Comparison of ENCODE assay signal across 1 cellular context in the genomic region with DNA sequence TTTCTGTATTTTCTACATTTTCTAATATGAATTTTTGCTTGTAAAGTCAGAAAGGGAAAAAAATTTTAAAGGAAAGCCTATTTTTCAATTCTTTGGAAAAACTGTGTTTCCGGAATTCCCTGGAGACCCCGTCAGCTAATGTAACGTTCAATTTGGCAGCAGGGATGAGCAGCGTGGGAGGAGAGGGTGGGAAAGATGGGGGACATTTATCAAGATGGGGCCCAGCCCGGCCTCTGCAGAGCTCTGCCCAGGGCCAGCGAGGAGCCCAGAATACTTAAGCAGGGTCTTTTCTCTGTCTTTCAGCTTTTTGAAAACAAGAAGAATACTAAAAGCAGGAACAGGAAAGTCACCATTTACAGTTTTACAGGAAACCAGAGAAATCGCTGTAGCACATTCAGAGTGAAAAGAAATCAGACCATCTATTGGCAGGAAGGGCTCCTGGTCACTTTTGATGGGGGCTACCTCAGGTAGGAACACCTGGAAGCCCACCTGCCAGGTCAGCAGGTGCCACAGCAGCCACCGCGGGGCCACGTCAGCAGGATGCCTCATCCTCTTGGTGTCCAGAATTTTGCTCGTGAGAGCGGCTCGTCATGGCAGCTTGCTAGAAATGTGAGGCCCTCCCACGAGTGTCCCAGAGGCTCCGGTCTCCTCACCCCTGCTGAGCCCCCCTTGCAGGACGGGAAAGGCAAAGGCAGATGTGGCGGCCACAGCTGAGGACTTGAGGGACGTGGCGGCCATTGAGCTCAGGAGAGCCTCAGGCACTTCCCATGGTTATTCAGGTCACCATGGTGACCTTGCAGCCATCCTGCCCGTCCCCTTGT.
TF ChIP-seq lines count a peak whose summit lies in the region.

No MANE protein-coding gene starts in this region.

TF ChIP-seq in HepG2, 621 proteins besides CTCF, POLR2A, EP300 and RAD21:
- TF ChIP-seq, protein P1, sequence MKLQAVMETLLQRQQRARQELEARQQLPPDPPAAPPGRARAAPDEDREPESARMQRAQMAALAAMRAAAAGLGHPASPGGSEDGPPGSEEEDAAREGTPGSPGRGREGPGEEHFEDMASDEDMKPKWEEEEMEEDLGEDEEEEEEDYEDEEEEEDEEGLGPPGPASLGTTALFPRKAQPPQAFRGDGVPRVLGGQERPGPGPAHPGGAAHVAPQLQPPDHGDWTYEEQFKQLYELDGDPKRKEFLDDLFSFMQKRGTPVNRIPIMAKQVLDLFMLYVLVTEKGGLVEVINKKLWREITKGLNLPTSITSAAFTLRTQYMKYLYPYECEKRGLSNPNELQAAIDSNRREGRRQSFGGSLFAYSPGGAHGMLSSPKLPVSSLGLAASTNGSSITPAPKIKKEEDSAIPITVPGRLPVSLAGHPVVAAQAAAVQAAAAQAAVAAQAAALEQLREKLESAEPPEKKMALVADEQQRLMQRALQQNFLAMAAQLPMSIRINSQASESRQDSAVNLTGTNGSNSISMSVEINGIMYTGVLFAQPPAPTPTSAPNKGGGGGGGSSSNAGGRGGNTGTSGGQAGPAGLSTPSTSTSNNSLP (IDR thresholded peaks at IDR 0.05; ENCODE audit: low read depth, low read length), result no peak
- TF ChIP-seq ZNF781 (CRISPR knock-in tag; IDR thresholded peaks at IDR 0.05; ENCODE audit: borderline replicate concordance, not compliant biosample characterization) (no peak), CREB1 (IDR thresholded peaks at IDR 0.05) (no peak), CREB1 (CRISPR knock-in tag; IDR thresholded peaks at IDR 0.05) (no peak), ZNF724P (CRISPR knock-in tag; IDR thresholded peaks at IDR 0.05; ENCODE audit: borderline replicate concordance) (no peak), AGO2 (optimal IDR thresholded peaks at IDR 0.05; ENCODE audit: low read depth, low read length) (peak; percentile 32), TEAD2 (CRISPR knock-in tag; IDR thresholded peaks at IDR 0.05) (no peak), GATAD2A (CRISPR knock-in tag; IDR thresholded peaks at IDR 0.05) (no peak)
- TF ChIP-seq, protein P2, sequence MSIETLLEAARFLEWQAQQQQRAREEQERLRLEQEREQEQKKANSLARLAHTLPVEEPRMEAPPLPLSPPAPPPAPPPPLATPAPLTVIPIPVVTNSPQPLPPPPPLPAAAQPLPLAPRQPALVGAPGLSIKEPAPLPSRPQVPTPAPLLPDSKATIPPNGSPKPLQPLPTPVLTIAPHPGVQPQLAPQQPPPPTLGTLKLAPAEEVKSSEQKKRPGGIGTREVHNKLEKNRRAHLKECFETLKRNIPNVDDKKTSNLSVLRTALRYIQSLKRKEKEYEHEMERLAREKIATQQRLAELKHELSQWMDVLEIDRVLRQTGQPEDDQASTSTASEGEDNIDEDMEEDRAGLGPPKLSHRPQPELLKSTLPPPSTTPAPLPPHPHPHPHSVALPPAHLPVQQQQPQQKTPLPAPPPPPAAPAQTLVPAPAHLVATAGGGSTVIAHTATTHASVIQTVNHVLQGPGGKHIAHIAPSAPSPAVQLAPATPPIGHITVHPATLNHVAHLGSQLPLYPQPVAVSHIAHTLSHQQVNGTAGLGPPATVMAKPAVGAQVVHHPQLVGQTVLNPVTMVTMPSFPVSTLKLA (IDR thresholded peaks at IDR 0.05), result no peak
- TF ChIP-seq, protein P3, sequence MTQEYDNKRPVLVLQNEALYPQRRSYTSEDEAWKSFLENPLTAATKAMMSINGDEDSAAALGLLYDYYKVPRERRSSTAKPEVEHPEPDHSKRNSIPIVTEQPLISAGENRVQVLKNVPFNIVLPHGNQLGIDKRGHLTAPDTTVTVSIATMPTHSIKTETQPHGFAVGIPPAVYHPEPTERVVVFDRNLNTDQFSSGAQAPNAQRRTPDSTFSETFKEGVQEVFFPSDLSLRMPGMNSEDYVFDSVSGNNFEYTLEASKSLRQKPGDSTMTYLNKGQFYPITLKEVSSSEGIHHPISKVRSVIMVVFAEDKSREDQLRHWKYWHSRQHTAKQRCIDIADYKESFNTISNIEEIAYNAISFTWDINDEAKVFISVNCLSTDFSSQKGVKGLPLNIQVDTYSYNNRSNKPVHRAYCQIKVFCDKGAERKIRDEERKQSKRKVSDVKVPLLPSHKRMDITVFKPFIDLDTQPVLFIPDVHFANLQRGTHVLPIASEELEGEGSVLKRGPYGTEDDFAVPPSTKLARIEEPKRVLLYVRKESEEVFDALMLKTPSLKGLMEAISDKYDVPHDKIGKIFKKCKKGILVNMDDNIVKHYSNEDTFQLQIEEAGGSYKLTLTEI (CRISPR knock-in tag; conservative IDR thresholded peaks at IDR 0.05), result no peak
